15 cellular contexts compared by ENCODE assay signal in the genomic region with DNA sequence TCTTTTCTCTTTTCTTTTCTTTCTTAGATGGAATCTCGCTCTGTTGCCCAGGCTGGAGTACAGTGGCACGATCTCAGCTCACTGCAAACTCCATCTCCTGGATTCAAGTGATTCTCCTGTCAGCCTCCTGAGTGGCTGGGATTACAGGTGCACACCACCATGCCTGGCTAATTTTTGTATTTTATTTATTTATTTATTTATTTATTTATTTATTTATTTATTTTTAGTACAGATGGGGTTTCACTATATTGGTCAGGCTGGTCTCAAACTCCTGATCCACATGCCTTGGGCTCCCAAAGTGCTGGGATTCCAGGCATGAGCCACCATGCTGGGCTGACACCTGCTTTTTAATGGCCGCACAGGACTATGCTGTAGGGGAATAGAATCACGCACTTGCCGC. TPM values are rescaled to one million over a fixed set of nuclear protein-coding genes. Genes with fewer than 3 reads are reported as not detected.
"Had no signal": no experiment of that assay in that cellular context is flagged by ENCODE, and none has a peak within 500 bp of the region (broad histone marks: within the 10 kb centered on the region; RNA-seq: fewer than 3 reads in every experiment).

No MANE protein-coding gene starts in this region.

RNA-seq across cellular contexts. Expression of gene GPR78, which starts 3.6 kb away (rescaled TPM):
- total RNA-seq: naive thymus-derived CD4-positive, alpha-beta T cell; naive thymus-derived CD8-positive, alpha-beta T cell; natural killer cell; natural killer cell treated with Interleukin-12 subunit alpha and Interleukin-12 subunit beta and Interleukin-15 and Interleukin-18, amount 100 ng/mL, for 72 hours; neural crest cell; occipital lobe; pancreas; psoas muscle; pulmonary artery endothelial cell; renal cortical epithelial cell; right atrium auricular region; right lobe of liver; smooth muscle cell had no signal
- polyA plus RNA-seq: naive thymus-derived CD4-positive, alpha-beta T cell; naive thymus-derived CD8-positive, alpha-beta T cell; neural cell; psoas muscle; small intestine had no signal

RNA-seq across cellular contexts. Expression of gene CPZ, which starts 16.0 kb away (rescaled TPM):
- total RNA-seq: naive thymus-derived CD4-positive, alpha-beta T cell; naive thymus-derived CD8-positive, alpha-beta T cell; natural killer cell; natural killer cell treated with Interleukin-12 subunit alpha and Interleukin-12 subunit beta and Interleukin-15 and Interleukin-18, amount 100 ng/mL, for 72 hours; neural crest cell; psoas muscle; pulmonary artery endothelial cell had no signal
- polyA plus RNA-seq: naive thymus-derived CD4-positive, alpha-beta T cell; naive thymus-derived CD8-positive, alpha-beta T cell; neural cell had no signal
